In the genomic region with DNA sequence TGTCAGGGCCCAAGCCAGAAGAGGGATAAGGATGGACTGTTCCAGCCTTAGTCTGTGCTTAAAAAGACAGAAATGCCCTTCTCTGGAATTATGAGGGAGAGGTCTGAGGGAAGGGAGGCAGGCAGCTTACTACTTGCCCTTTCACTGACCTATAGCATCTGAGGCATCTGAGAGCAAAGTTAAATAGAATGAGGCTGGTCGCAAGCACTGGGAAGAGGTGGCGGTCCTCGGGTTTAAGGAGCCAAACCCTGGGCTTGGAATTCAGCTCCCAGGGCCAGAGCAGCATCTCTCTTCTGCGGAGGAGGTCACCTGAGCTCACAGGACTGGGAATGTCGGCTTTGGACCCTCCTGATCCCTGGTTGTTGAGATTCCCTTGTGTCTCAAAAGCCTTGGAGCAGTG, we compare ENCODE assay signal across 9 cellular contexts. TPM values are rescaled to one million over a fixed set of nuclear protein-coding genes. Genes with fewer than 3 reads are reported as not detected.
DNase-seq lines count a peak whose midpoint lies in the region; ATAC-seq and TF ChIP-seq lines count a peak whose summit lies in the region.
"Had no signal": no experiment of that assay in that cellular context is flagged by ENCODE, and none has a peak within 500 bp of the region (broad histone marks: within the 10 kb centered on the region; RNA-seq: fewer than 3 reads in every experiment).

No MANE protein-coding gene starts in this region.

- H3K9me2 ChIP-seq in neural cell (ENCODE audit: insufficient read depth, low read length), result no peaks in the 10 kb centered on the region

- TF ChIP-seq EP300 in neural cell (conservative IDR thresholded peaks at IDR 0.05; ENCODE audit: poor library complexity, severe bottlenecking), result no peak

- H3K36me3 ChIP-seq in CD8-positive, alpha-beta T cell (ENCODE audit: insufficient read depth, low read length), result peaks cover 10% of the 10 kb centered on the region
- no peaks in the 10 kb centered on the region for H3K36me3 ChIP-seq in neural cell (ENCODE audit: insufficient read depth, low read length)

- peak overlapping the region; percentile 93 for H3K4me3 ChIP-seq in CD8-positive, alpha-beta T cell (ENCODE audit: low read depth, low read length)
- H3K4me3 ChIP-seq in neural cell (ENCODE audit: low read length), result peak overlapping the region; percentile 49
- H3K4me3 ChIP-seq: right atrium auricular region had no signal

- H3K4me1 Mint-ChIP-seq in CD8-positive, alpha-beta T cell (ENCODE audit: low read depth), result peaks cover 64% of the 10 kb centered on the region
- peaks cover 30 to 46% (median 32%) of the 10 kb centered on the region in 3 donors for H3K4me1 Mint-ChIP-seq in IgD-negative memory B cell
- H3K4me1 Mint-ChIP-seq in activated naive CD8-positive, alpha-beta T cell treated with anti-CD3 and anti-CD28 coated beads, Interleukin-2, amount 50 U/mL, for 24 hours, result peaks cover 69% of the 10 kb centered on the region

- no peak overlapping the region for H3K4me2 ChIP-seq in neural cell (ENCODE audit: low read length)

- no peak for ATAC-seq in CD8-positive, alpha-beta T cell
- ATAC-seq in activated naive CD8-positive, alpha-beta T cell treated with anti-CD3 and anti-CD28 coated beads, Interleukin-2, amount 50 U/mL, for 24 hours, result no peak

- H3K27ac Mint-ChIP-seq in CD8-positive, alpha-beta T cell, result peak overlapping the region; percentile 98
- H3K27ac Mint-ChIP-seq in IgD-negative memory B cell, result peak overlapping the region; percentile 98 to 100 (median 99)
- peak overlapping the region; percentile 95 for H3K27ac Mint-ChIP-seq in activated naive CD8-positive, alpha-beta T cell treated with anti-CD3 and anti-CD28 coated beads, Interleukin-2, amount 50 U/mL, for 24 hours

- H3K9me3 Mint-ChIP-seq in CD8-positive, alpha-beta T cell, result no peaks in the 10 kb centered on the region
- no peaks in the 10 kb centered on the region for H3K9me3 Mint-ChIP-seq in IgD-negative memory B cell
- no peaks in the 10 kb centered on the region for H3K9me3 Mint-ChIP-seq in activated naive CD8-positive, alpha-beta T cell treated with anti-CD3 and anti-CD28 coated beads, Interleukin-2, amount 50 U/mL, for 24 hours

- H2AFZ ChIP-seq in neural cell (ENCODE audit: low read depth, low read length), result no peak overlapping the region

- no peak for TF ChIP-seq CTCF in CD8-positive, alpha-beta T cell (IDR thresholded peaks at IDR 0.05)
- no peak for TF ChIP-seq CTCF in neural cell (IDR thresholded peaks at IDR 0.05; ENCODE audit: poor library complexity, severe bottlenecking)

- H3K9ac ChIP-seq in neural cell (ENCODE audit: low read length), result no peak overlapping the region

- no peaks in the 10 kb centered on the region for H3K9me3 ChIP-seq in CD8-positive, alpha-beta T cell (ENCODE audit: low read length)
- no peaks in the 10 kb centered on the region for H3K9me3 ChIP-seq in neural cell (ENCODE audit: low read length)
- H3K9me3 ChIP-seq: Peyer's patch, right atrium auricular region had no signal

- H3K27me3 ChIP-seq in CD8-positive, alpha-beta T cell (ENCODE audit: insufficient read depth, low read length), result no peaks in the 10 kb centered on the region
- H3K27me3 ChIP-seq in neural cell (ENCODE audit: insufficient read depth, low read depth, low read length), result no peaks in the 10 kb centered on the region
- H3K27me3 ChIP-seq: Peyer's patch, right atrium auricular region had no signal

- H3K27me3 Mint-ChIP-seq in CD8-positive, alpha-beta T cell (ENCODE audit: low read depth), result no peaks in the 10 kb centered on the region
- H3K27me3 Mint-ChIP-seq in IgD-negative memory B cell, result no peaks in the 10 kb centered on the region
- no peaks in the 10 kb centered on the region for H3K27me3 Mint-ChIP-seq in activated naive CD8-positive, alpha-beta T cell treated with anti-CD3 and anti-CD28 coated beads, Interleukin-2, amount 50 U/mL, for 24 hours

- H3K4me1 ChIP-seq in CD8-positive, alpha-beta T cell (ENCODE audit: insufficient read depth, low read length), result peaks cover 57% of the 10 kb centered on the region

- intact Hi-C loops in CD8-positive, alpha-beta T cell (cut with DNase I, micrococcal nuclease), result no loop called here

- peaks cover 6% of the 10 kb centered on the region for H3K79me2 ChIP-seq in neural cell (replicated peaks; ENCODE audit: insufficient read depth, low read length)

- H4K20me1 ChIP-seq in neural cell (ENCODE audit: insufficient read depth), result no peaks in the 10 kb centered on the region

- H3F3A ChIP-seq in neural cell (ENCODE audit: insufficient read depth, low read length, poor library complexity, severe bottlenecking), result no peaks in the 10 kb centered on the region

- H3K36me3 Mint-ChIP-seq in CD8-positive, alpha-beta T cell, result peaks cover 48% of the 10 kb centered on the region
- H3K36me3 Mint-ChIP-seq in IgD-negative memory B cell, result peaks cover 7% of the 10 kb centered on the region
- H3K36me3 Mint-ChIP-seq in activated naive CD8-positive, alpha-beta T cell treated with anti-CD3 and anti-CD28 coated beads, Interleukin-2, amount 50 U/mL, for 24 hours (ENCODE audit: low read depth), result peaks cover 30% of the 10 kb centered on the region

- POLR2A ChIA-PET in CD8-positive, alpha-beta T cell (lab: Charles Lee), result interaction anchor here (1.7 to 15.8 kb wide), 11 partner anchors 5 to 803 kb away, joined by 5 to 649 read pairs (median 10); a partner anchor contains a TSS

- peak overlapping the region; percentile 94 for H3K27ac ChIP-seq in CD8-positive, alpha-beta T cell (ENCODE audit: low read depth, low read length)
- no peak overlapping the region for H3K27ac ChIP-seq in neural cell (ENCODE audit: low read length)
- H3K27ac ChIP-seq: right atrium auricular region had no signal

- CTCF ChIA-PET in CD8-positive, alpha-beta T cell (lab: Charles Lee), result interaction anchor here (1.0 to 3.8 kb wide), 3 partner anchors 8 to 278 kb away, joined by 3 to 28 read pairs (median 4); no protein-coding TSS in a partner anchor

- no peak for DNase-seq in CD8-positive, alpha-beta T cell
- no peak for DNase-seq in activated naive CD8-positive, alpha-beta T cell treated with anti-CD3 and anti-CD28 coated beads, Interleukin-2, amount 50 U/mL, for 24 hours
- no peak for DNase-seq in NCI-H226
- no peak for DNase-seq in NCI-H345 (lab: John Stamatoyannopoulos, UW)
- no peak for DNase-seq in ureter (ENCODE audit: low spot score)

- peak overlapping the region; percentile 92 for H3K4me3 Mint-ChIP-seq in CD8-positive, alpha-beta T cell
- H3K4me3 Mint-ChIP-seq in IgD-negative memory B cell, result peak overlapping the region; percentile 90 to 98 (median 96)
- H3K4me3 Mint-ChIP-seq in activated naive CD8-positive, alpha-beta T cell treated with anti-CD3 and anti-CD28 coated beads, Interleukin-2, amount 50 U/mL, for 24 hours, result peak overlapping the region; percentile 85

- TF ChIP-seq RAD21 in neural cell (conservative IDR thresholded peaks at IDR 0.05), result no peak

TF ChIP-seq in neural cell, 6 proteins besides CTCF, POLR2A, EP300 and RAD21:
- TF ChIP-seq MXI1 (conservative IDR thresholded peaks at IDR 0.05; ENCODE audit: poor library complexity, severe bottlenecking) (no peak), POLR2AphosphoS5 (IDR thresholded peaks at IDR 0.05) (no peak), SMC3 (conservative IDR thresholded peaks at IDR 0.05; ENCODE audit: poor library complexity) (no peak), EZH2 (IDR thresholded peaks at IDR 0.05; ENCODE audit: borderline replicate concordance, insufficient read depth, low read length, poor library complexity, severe bottlenecking) (no peak), TAF1 (IDR thresholded peaks at IDR 0.05; ENCODE audit: low read depth) (no peak)
- TF ChIP-seq, protein P1, sequence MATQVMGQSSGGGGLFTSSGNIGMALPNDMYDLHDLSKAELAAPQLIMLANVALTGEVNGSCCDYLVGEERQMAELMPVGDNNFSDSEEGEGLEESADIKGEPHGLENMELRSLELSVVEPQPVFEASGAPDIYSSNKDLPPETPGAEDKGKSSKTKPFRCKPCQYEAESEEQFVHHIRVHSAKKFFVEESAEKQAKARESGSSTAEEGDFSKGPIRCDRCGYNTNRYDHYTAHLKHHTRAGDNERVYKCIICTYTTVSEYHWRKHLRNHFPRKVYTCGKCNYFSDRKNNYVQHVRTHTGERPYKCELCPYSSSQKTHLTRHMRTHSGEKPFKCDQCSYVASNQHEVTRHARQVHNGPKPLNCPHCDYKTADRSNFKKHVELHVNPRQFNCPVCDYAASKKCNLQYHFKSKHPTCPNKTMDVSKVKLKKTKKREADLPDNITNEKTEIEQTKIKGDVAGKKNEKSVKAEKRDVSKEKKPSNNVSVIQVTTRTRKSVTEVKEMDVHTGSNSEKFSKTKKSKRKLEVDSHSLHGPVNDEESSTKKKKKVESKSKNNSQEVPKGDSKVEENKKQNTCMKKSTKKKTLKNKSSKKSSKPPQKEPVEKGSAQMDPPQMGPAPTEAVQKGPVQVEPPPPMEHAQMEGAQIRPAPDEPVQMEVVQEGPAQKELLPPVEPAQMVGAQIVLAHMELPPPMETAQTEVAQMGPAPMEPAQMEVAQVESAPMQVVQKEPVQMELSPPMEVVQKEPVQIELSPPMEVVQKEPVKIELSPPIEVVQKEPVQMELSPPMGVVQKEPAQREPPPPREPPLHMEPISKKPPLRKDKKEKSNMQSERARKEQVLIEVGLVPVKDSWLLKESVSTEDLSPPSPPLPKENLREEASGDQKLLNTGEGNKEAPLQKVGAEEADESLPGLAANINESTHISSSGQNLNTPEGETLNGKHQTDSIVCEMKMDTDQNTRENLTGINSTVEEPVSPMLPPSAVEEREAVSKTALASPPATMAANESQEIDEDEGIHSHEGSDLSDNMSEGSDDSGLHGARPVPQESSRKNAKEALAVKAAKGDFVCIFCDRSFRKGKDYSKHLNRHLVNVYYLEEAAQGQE (IDR thresholded peaks at IDR 0.05; ENCODE audit: borderline replicate concordance), result no peak

RNA-seq across cellular contexts. Expression of a gene that starts 3.1 kb away (rescaled TPM):
- total RNA-seq in CD8-positive, alpha-beta T cell, result 100 to 1,000 TPM; 828 to 849 TPM
- polyA plus RNA-seq in IgD-negative memory B cell (845 TPM), neural cell (116 and 132 TPM in 2 replicates)
- 43.3 and 47.1 TPM in 2 replicates for polyA minus RNA-seq in neural cell
- total RNA-seq in ureter, result 13.8 TPM

RNA-seq across cellular contexts. Expression of a gene that starts 38.6 kb away (rescaled TPM):
- total RNA-seq in CD8-positive, alpha-beta T cell, result 10 to 100 TPM; 54.7 to 63.6 TPM
- polyA plus RNA-seq in IgD-negative memory B cell (24.9 TPM), neural cell (15.6 and 18.4 TPM in 2 replicates)
- polyA minus RNA-seq in neural cell, result 28.7 and 30.6 TPM in 2 replicates
- total RNA-seq in ureter, result 58.6 TPM

Comparison
In these comparisons a context has a peak if more than half of its experiments do, and no peak if none do; other contexts are left out.
1. RNA of a gene that starts 3.1 kb away (total RNA-seq): 828 to 849 TPM in CD8-positive, alpha-beta T cell; 13.8 TPM in ureter (single experiment); every median in the first group is over 10 times any median in the second.
2. Peak in every context shown above with its lines, with median percentiles within 50 percentile points of each other: H3K27ac Mint-ChIP-seq and H3K4me3 Mint-ChIP-seq.